In genomic region chr1:178864326-178864725, GRCh38 we compare ENCODE assay signal across 18 cellular contexts. TPM values are rescaled to one million over a fixed set of nuclear protein-coding genes. Genes with fewer than 3 reads are reported as not detected.
A peak's percentile ranks its signal among the peaks of the same experiment; 100 is the strongest.
DNase-seq lines count a peak whose midpoint lies in the region; ATAC-seq and TF ChIP-seq lines count a peak whose summit lies in the region.
"Had no signal": no experiment of that assay in that cellular context is flagged by ENCODE, and none has a peak within 500 bp of the region (broad histone marks: within the 10 kb centered on the region; RNA-seq: fewer than 3 reads in every experiment).

No MANE protein-coding gene starts in this region.

- TF ChIP-seq CTCF in smooth muscle cell (IDR thresholded peaks at IDR 0.05; ENCODE audit: borderline replicate concordance, insufficient read depth, poor library complexity, severe bottlenecking): no peak

- no peaks in the 10 kb centered on the region for H3K27me3 ChIP-seq in smooth muscle cell (ENCODE audit: low read depth)
- H3K27me3 ChIP-seq: thyroid gland had no signal

- no peaks in the 10 kb centered on the region for H3K36me3 Mint-ChIP-seq in activated CD8-positive, alpha-beta memory T cell treated with anti-CD3 and anti-CD28 coated beads, Interleukin-2, amount 10 ng/mL, durations not matched to agents 7 days and 5 days

- H4K20me1 ChIP-seq in smooth muscle cell (ENCODE audit: low read depth): no peaks in the 10 kb centered on the region

- H3K36me3 ChIP-seq in smooth muscle cell (ENCODE audit: low read depth): no peaks in the 10 kb centered on the region
- H3K36me3 ChIP-seq: left ventricle myocardium inferior, prostate gland, thyroid gland had no signal

- H3K4me3 Mint-ChIP-seq in activated CD8-positive, alpha-beta memory T cell treated with anti-CD3 and anti-CD28 coated beads, Interleukin-2, amount 10 ng/mL, durations not matched to agents 7 days and 5 days: no peak overlapping the region
- H3K4me3 Mint-ChIP-seq: dendritic cell treated with granulocyte-macrophage colony-stimulating factor and Interleukin-4, amounts not matched to agents 40 ng/mL and 50 ng/mL, for 4 days; naive thymus-derived CD8-positive, alpha-beta T cell had no signal

- CTCF ChIA-PET in activated CD8-positive, alpha-beta memory T cell treated with anti-CD3 and anti-CD28 coated beads, Interleukin-2, amount 10 ng/mL, durations not matched to agents 7 days and 5 days (lab: Charles Lee): interaction anchor here (1.0 kb wide), 1 partner anchor 8 kb away, joined by 3 read pairs; no protein-coding TSS in a partner anchor

- peak overlapping the region; percentile 9 for H3K4me3 ChIP-seq in smooth muscle cell
- H3K4me3 ChIP-seq: left ventricle myocardium inferior, prostate gland, thyroid gland had no signal

- H3K79me2 ChIP-seq in smooth muscle cell (ENCODE audit: low read depth): no peaks in the 10 kb centered on the region

- peak; percentile 45 for ATAC-seq in activated CD8-positive, alpha-beta memory T cell treated with anti-CD3 and anti-CD28 coated beads, Interleukin-2, amount 10 ng/mL, durations not matched to agents 7 days and 5 days
- ATAC-seq: naive thymus-derived CD8-positive, alpha-beta T cell had no signal

- DNase-seq in activated CD8-positive, alpha-beta memory T cell treated with anti-CD3 and anti-CD28 coated beads, Interleukin-2, amount 10 ng/mL, durations not matched to agents 7 days and 5 days: no peak
- no peak for DNase-seq in activated CD8-positive, alpha-beta memory T cell treated with anti-CD3 and anti-CD28 coated beads, Interleukin-2, amount 50 U/mL, for 4 hours
- peak; percentile 9 for DNase-seq in LoVo (ENCODE audit: low spot score)
- peak; percentile 44 for DNase-seq in fibroblast of peridontal ligament (ENCODE audit: extremely low read depth)
- no peak for DNase-seq in smooth muscle cell (lab: John Stamatoyannopoulos, UW; ENCODE audit: unreplicated experiment)
- no peak for DNase-seq in NCI-H524 (lab: John Stamatoyannopoulos, UW)
- no peak for DNase-seq in HuH-7.5 (ENCODE audit: low spot score)
- no peak for DNase-seq in DMS114 treated with DMSO at 0.1 percent for 48 hours (lab: John Stamatoyannopoulos, UW; ENCODE audit: unreplicated experiment)
- DNase-seq: activated CD4-positive, alpha-beta T cell treated with anti-CD3 and anti-CD28 coated beads for 4 hours; erythroblast; left ventricle myocardium inferior; naive thymus-derived CD8-positive, alpha-beta T cell; NCI-H187; thyroid gland had no signal

- no peak overlapping the region for H3K27ac Mint-ChIP-seq in activated CD8-positive, alpha-beta memory T cell treated with anti-CD3 and anti-CD28 coated beads, Interleukin-2, amount 10 ng/mL, durations not matched to agents 7 days and 5 days
- H3K27ac Mint-ChIP-seq: activated T-helper 2 cell treated with anti-CD3 and anti-CD28 coated beads, Interferon-gamma antibody, Interleukin-2, Interleukin-4, amounts not matched to agents 10 μg/mL and 5 μg/mL and 100 μg/mL, durations not matched to agents 14 hours and 24 hours and 36 hours; dendritic cell treated with granulocyte-macrophage colony-stimulating factor and Interleukin-4, amounts not matched to agents 40 ng/mL and 50 ng/mL, for 4 days; naive thymus-derived CD8-positive, alpha-beta T cell had no signal

- WGBS in smooth muscle cell (ENCODE audit: low lambda C conversion rate): 43% methylated on average over 6 of the region's 6 CpGs

- peaks cover 6% of the 10 kb centered on the region for H3K27me3 Mint-ChIP-seq in activated CD8-positive, alpha-beta memory T cell treated with anti-CD3 and anti-CD28 coated beads, Interleukin-2, amount 10 ng/mL, durations not matched to agents 7 days and 5 days
- H3K27me3 Mint-ChIP-seq: dendritic cell treated with granulocyte-macrophage colony-stimulating factor and Interleukin-4, amounts not matched to agents 40 ng/mL and 50 ng/mL, for 4 days had no signal

- no peaks in the 10 kb centered on the region for H3K9me3 ChIP-seq in smooth muscle cell (replicated peaks; ENCODE audit: low read depth)
- H3K9me3 ChIP-seq: left ventricle myocardium inferior, prostate gland, thyroid gland had no signal

- no peaks in the 10 kb centered on the region for H3F3A ChIP-seq in smooth muscle cell (ENCODE audit: low read depth)

- no peak overlapping the region for H2AFZ ChIP-seq in smooth muscle cell (ENCODE audit: low read depth)

- H3K4me1 ChIP-seq in smooth muscle cell (ENCODE audit: low read depth): peaks cover 14% of the 10 kb centered on the region
- H3K4me1 ChIP-seq: prostate gland had no signal

- H3K9me3 Mint-ChIP-seq in activated CD8-positive, alpha-beta memory T cell treated with anti-CD3 and anti-CD28 coated beads, Interleukin-2, amount 10 ng/mL, durations not matched to agents 7 days and 5 days (ENCODE audit: low read depth): no peaks in the 10 kb centered on the region
- H3K9me3 Mint-ChIP-seq: activated T-helper 2 cell treated with anti-CD3 and anti-CD28 coated beads, Interferon-gamma antibody, Interleukin-2, Interleukin-4, amounts not matched to agents 10 μg/mL and 5 μg/mL and 100 μg/mL, durations not matched to agents 14 hours and 24 hours and 36 hours; dendritic cell treated with granulocyte-macrophage colony-stimulating factor and Interleukin-4, amounts not matched to agents 40 ng/mL and 50 ng/mL, for 4 days; naive thymus-derived CD8-positive, alpha-beta T cell had no signal

- H3K27ac ChIP-seq in smooth muscle cell (ENCODE audit: low read depth): peak overlapping the region; percentile 5
- H3K27ac ChIP-seq: left ventricle myocardium inferior, prostate gland, thyroid gland had no signal

- H3K4me2 ChIP-seq in smooth muscle cell: peak overlapping the region; percentile 28

- H3K4me1 Mint-ChIP-seq in activated CD8-positive, alpha-beta memory T cell treated with anti-CD3 and anti-CD28 coated beads, Interleukin-2, amount 10 ng/mL, durations not matched to agents 7 days and 5 days: peaks cover 12% of the 10 kb centered on the region

- H3K9ac ChIP-seq in smooth muscle cell (ENCODE audit: low read depth): no peak overlapping the region

RNA-seq across cellular contexts. Expression of gene ANGPTL1, which starts 6.6 kb away (rescaled TPM):
- total RNA-seq in activated CD8-positive, alpha-beta memory T cell treated with anti-CD3 and anti-CD28 coated beads, Interleukin-2, amount 10 ng/mL, durations not matched to agents 7 days and 5 days: not detected
- 6.6 and 7.5 TPM in 2 replicates for total RNA-seq in smooth muscle cell
- polyA plus RNA-seq in smooth muscle cell: 3.4 and 5.0 TPM in 2 replicates
- total RNA-seq: activated T-helper 2 cell treated with anti-CD3 and anti-CD28 coated beads, Interferon-gamma antibody, Interleukin-2, Interleukin-4, amounts not matched to agents 10 μg/mL and 5 μg/mL and 100 μg/mL, durations not matched to agents 14 hours and 24 hours and 36 hours; naive thymus-derived CD8-positive, alpha-beta T cell; T-helper 2 cell treated with Interferon-gamma antibody and Interleukin-4, amounts not matched to agents 100 ng/mL and 5 ng/mL, for 36 hours had no signal
- polyA plus RNA-seq: naive thymus-derived CD8-positive, alpha-beta T cell had no signal

Comparison
In these comparisons a context has a peak if more than half of its experiments do, and no peak if none do; other contexts are left out.
1. DNase-seq: peak in LoVo (single experiment) and fibroblast of peridontal ligament (single experiment); none in activated CD8-positive, alpha-beta memory T cell treated with anti-CD3 and anti-CD28 coated beads, Interleukin-2, amount 10 ng/mL, durations not matched to agents 7 days and 5 days (single experiment), activated CD8-positive, alpha-beta memory T cell treated with anti-CD3 and anti-CD28 coated beads, Interleukin-2, amount 50 U/mL, for 4 hours (single experiment), smooth muscle cell (single experiment), NCI-H524 (0 of 2), HuH-7.5 (single experiment) and DMS114 treated with DMSO at 0.1 percent for 48 hours (single experiment).